Comparison of ENCODE assay signal across 16 cellular contexts in the genomic region with DNA sequence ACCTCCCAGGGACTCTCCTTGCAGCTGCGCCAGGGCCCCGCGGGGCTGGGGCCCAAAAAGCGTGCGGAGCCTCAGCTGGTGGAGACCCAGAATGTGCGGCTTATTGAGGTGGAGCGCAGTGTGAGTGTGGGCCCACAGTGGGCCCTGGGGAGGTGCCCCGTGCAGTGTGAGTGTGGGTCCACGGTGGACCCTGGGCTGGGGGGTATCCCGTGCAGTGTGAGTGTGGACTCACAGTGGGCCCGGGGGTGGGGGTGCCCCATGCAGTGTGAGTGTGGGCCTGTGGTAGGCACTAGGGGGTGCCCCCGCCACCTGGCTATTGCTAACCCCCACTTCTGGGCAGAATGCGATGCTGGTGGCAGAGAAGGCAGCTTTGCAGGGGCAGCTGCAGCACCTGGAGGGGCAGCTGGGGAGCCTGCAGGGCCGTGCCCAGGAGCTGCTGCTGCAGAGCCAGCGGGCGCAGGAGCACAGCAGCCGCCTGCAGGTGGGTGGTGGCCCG.
"Had no signal": no experiment of that assay in that cellular context is flagged by ENCODE, and none has a peak within 500 bp of the region (broad histone marks: within the 10 kb centered on the region; RNA-seq: fewer than 3 reads in every experiment).

No MANE protein-coding gene starts in this region.

- H3K27ac Mint-ChIP-seq: activated T-helper 2 cell treated with anti-CD3 and anti-CD28 coated beads, Interferon-gamma antibody, Interleukin-2, Interleukin-4, amounts not matched to agents 10 μg/mL and 5 μg/mL and 100 μg/mL, durations not matched to agents 14 hours and 24 hours and 36 hours had no signal

- H3K9me3 ChIP-seq: esophagus muscularis mucosa, heart right ventricle, thoracic aorta, upper lobe of right lung had no signal

- ATAC-seq: heart right ventricle; naive thymus-derived CD8-positive, alpha-beta T cell; upper lobe of right lung had no signal

- H3K27me3 ChIP-seq: cardiac muscle cell, esophagus muscularis mucosa, heart right ventricle, upper lobe of right lung had no signal

- H3K27ac ChIP-seq: cardiac muscle cell, esophagus muscularis mucosa, heart right ventricle, thoracic aorta, upper lobe of right lung had no signal

- H3K27me3 Mint-ChIP-seq: activated naive CD8-positive, alpha-beta T cell treated with anti-CD3 and anti-CD28 coated beads, Interleukin-2, amount 10 ng/mL, durations not matched to agents 7 days and 5 days; naive thymus-derived CD8-positive, alpha-beta T cell had no signal

- H3K9me3 Mint-ChIP-seq: activated naive CD8-positive, alpha-beta T cell treated with anti-CD3 and anti-CD28 coated beads, Interleukin-2, amount 10 ng/mL, durations not matched to agents 7 days and 5 days; activated T-helper 2 cell treated with anti-CD3 and anti-CD28 coated beads, Interferon-gamma antibody, Interleukin-2, Interleukin-4, amounts not matched to agents 10 μg/mL and 5 μg/mL and 100 μg/mL, durations not matched to agents 14 hours and 24 hours and 36 hours; naive thymus-derived CD8-positive, alpha-beta T cell had no signal

- H3K36me3 ChIP-seq: cardiac muscle cell, esophagus muscularis mucosa, thoracic aorta, upper lobe of right lung had no signal

- H3K4me3 Mint-ChIP-seq: activated naive CD8-positive, alpha-beta T cell treated with anti-CD3 and anti-CD28 coated beads, Interleukin-2, amount 10 ng/mL, durations not matched to agents 7 days and 5 days; naive thymus-derived CD8-positive, alpha-beta T cell had no signal

- DNase-seq: activated CD4-positive, alpha-beta T cell treated with anti-CD3 and anti-CD28 coated beads, Interleukin-2, amount 50 U/mL, for 4 hours; activated naive CD4-positive, alpha-beta T cell treated with Interleukin-2 at 50 U/mL for 16 hours; activated naive CD8-positive, alpha-beta T cell treated with anti-CD3 and anti-CD28 coated beads, Interleukin-2, amount 10 ng/mL, durations not matched to agents 7 days and 5 days; amygdala; dermis blood vessel endothelial cell; effector memory CD4-positive, alpha-beta T cell; heart right ventricle; mesendoderm; naive thymus-derived CD8-positive, alpha-beta T cell; stimulated activated CD4-positive, alpha-beta T cell treated with anti-CD3 and anti-CD28 coated beads, Interleukin-12 subunit alpha, Interleukin-12 subunit beta, amount 100 ng/mL, for 4 hours; stimulated activated CD4-positive, alpha-beta T cell treated with anti-CD3 and anti-CD28 coated beads, Interleukin-2, amount 100 ng/mL, for 24 hours had no signal

- H3K4me3 ChIP-seq: cardiac muscle cell, esophagus muscularis mucosa, heart right ventricle, thoracic aorta, upper lobe of right lung had no signal
